ENCODE assay signal across 11 cellular contexts in genomic region chr3:187783098-187783497, GRCh38. TPM values are rescaled to one million over a fixed set of nuclear protein-coding genes. Genes with fewer than 3 reads are reported as not detected.
A peak's percentile ranks its signal among the peaks of the same experiment; 100 is the strongest.
DNase-seq lines count a peak whose midpoint lies in the region; ATAC-seq and TF ChIP-seq lines count a peak whose summit lies in the region.
"Had no signal": no experiment of that assay in that cellular context is flagged by ENCODE, and none has a peak within 500 bp of the region (broad histone marks: within the 10 kb centered on the region; RNA-seq: fewer than 3 reads in every experiment).

No MANE protein-coding gene starts in this region.

- H3K36me3 Mint-ChIP-seq in osteocyte (ENCODE audit: unreplicated experiment): no peaks in the 10 kb centered on the region
- no peaks in the 10 kb centered on the region for H3K36me3 Mint-ChIP-seq in CD8-positive, alpha-beta memory T cell

- no peak overlapping the region for H4K5ac ChIP-seq in IMR-90 (ENCODE audit: low read depth, low read length)

- no peak overlapping the region for H3K23ac ChIP-seq in IMR-90 (ENCODE audit: low read depth, low read length)

- WGBS in IMR-90 (ENCODE audit: extremely low coverage in 2 of 2, insufficient read length in 1 of 2), 2 experiments: 0% methylated on average over 1 of the region's 2 CpGs; no CpG with 5 or more reads in 1 of the 2 experiments
- WGBS in mesodermal cell (ENCODE audit: insufficient coverage in 2 of 2), 2 experiments: 64 to 83% methylated on average over 1 to 2 of the region's 2 CpGs

- ATAC-seq in IMR-90 (ENCODE audit: low read depth) (peak; percentile 98), GM21367 (IDR thresholded peaks at IDR 0.05; ENCODE audit: unreplicated experiment) (no peak)

- TF ChIP-seq RAD21 in IMR-90 (IDR thresholded peaks at IDR 0.05; ENCODE audit: low read length): no peak

- no peaks in the 10 kb centered on the region for H3K9me3 Mint-ChIP-seq in osteocyte (ENCODE audit: unreplicated experiment)
- H3K9me3 Mint-ChIP-seq in CD8-positive, alpha-beta memory T cell: no peaks in the 10 kb centered on the region
- H3K9me3 Mint-ChIP-seq: neural crest cell had no signal

- H2AK9ac ChIP-seq in IMR-90 (replicated peaks; ENCODE audit: low read depth, low read length, poor library complexity): peak overlapping the region; percentile 3

- H2AK5ac ChIP-seq in IMR-90 (ENCODE audit: low read depth, low read length): no peak overlapping the region

- TF ChIP-seq POLR2A in IMR-90 (IDR thresholded peaks at IDR 0.05; ENCODE audit: low read depth, low read length) (no peak), breast epithelium (IDR thresholded peaks at IDR 0.05) (no peak)

- H3K4me1 ChIP-seq in IMR-90 (ENCODE audit: control insufficient read depth, insufficient read depth, low read length) (peaks cover 2% of the 10 kb centered on the region; the same call in 1 of the 2 replicates), breast epithelium (no peaks in the 10 kb centered on the region), mesodermal cell (ENCODE audit: control insufficient read depth, insufficient read depth, low read length, poor library complexity, severe bottlenecking) (no peaks in the 10 kb centered on the region)
- H3K4me1 ChIP-seq in CD8-positive, alpha-beta memory T cell (ENCODE audit: insufficient read depth, low read length): peaks cover 1% of the 10 kb centered on the region

- H4K20me1 ChIP-seq in IMR-90 (ENCODE audit: insufficient read depth, low read length): no peaks in the 10 kb centered on the region; the same call in 1 of the 2 replicates

- H3K9me3 ChIP-seq in IMR-90 (ENCODE audit: control insufficient read depth, insufficient read depth, low read length) (no peaks in the 10 kb centered on the region), breast epithelium (no peaks in the 10 kb centered on the region), mesodermal cell (ENCODE audit: control insufficient read depth, low read length) (no peaks in the 10 kb centered on the region)
- no peaks in the 10 kb centered on the region for H3K9me3 ChIP-seq in CD8-positive, alpha-beta memory T cell (ENCODE audit: low read length)

- no peaks in the 10 kb centered on the region for H3K79me1 ChIP-seq in IMR-90 (ENCODE audit: low read depth in 1 of 2, low read length in 2 of 2)

- H3K36me3 ChIP-seq in IMR-90 (ENCODE audit: control insufficient read depth, insufficient read depth, low read length) (no peaks in the 10 kb centered on the region), breast epithelium (no peaks in the 10 kb centered on the region), mesodermal cell (ENCODE audit: control insufficient read depth, insufficient read depth, low read length) (no peaks in the 10 kb centered on the region)
- no peaks in the 10 kb centered on the region for H3K36me3 ChIP-seq in CD8-positive, alpha-beta memory T cell (ENCODE audit: insufficient read depth, low read length)

- CTCF ChIA-PET in IMR-90 (lab: Yijun Ruan, JAX): no interaction called here
- CTCF ChIA-PET in CD8-positive, alpha-beta memory T cell (lab: Charles Lee): no interaction called here

- no peak overlapping the region for H3K4ac ChIP-seq in IMR-90 (ENCODE audit: low read depth, low read length)

- no peak overlapping the region for H2BK20ac ChIP-seq in IMR-90 (ENCODE audit: low read depth, low read length)

- BruUV-seq in IMR-90 (replicated peaks; lab: Mats Ljungman, UMichigan): no TSS peak

- in situ Hi-C loops in IMR-90 (cut with MboI; ENCODE audit: low sequenced_read_pairs): no loop called here

- H3K4me2 ChIP-seq in IMR-90 (ENCODE audit: low read depth, low read length): no peak overlapping the region

- no peaks in the 10 kb centered on the region for H3K27me3 Mint-ChIP-seq in osteocyte (ENCODE audit: unreplicated experiment)
- no peaks in the 10 kb centered on the region for H3K27me3 Mint-ChIP-seq in CD8-positive, alpha-beta memory T cell

- H4K8ac ChIP-seq in IMR-90 (ENCODE audit: low read depth in 2 of 2, low read length in 2 of 2): no peak overlapping the region

- H2AFZ ChIP-seq in IMR-90 (replicated peaks; ENCODE audit: low read length, poor library complexity): no peak overlapping the region

- H3K4me3 ChIP-seq in AG09309 (ENCODE audit: control insufficient read depth, low read depth, low read length) (no peak overlapping the region), IMR-90 (ENCODE audit: insufficient read depth, low read depth, low read length) (no peak overlapping the region), breast epithelium (no peak overlapping the region), mesodermal cell (ENCODE audit: extremely low read depth, insufficient read depth, low read length, poor library complexity, severe bottlenecking) (no peak overlapping the region)
- no peak overlapping the region for H3K4me3 ChIP-seq in CD8-positive, alpha-beta memory T cell (ENCODE audit: low read length)

- H3K9me1 ChIP-seq in IMR-90 (ENCODE audit: insufficient read depth, low read length): no peaks in the 10 kb centered on the region

- dilution Hi-C loops in IMR-90 (cut with HindIII; ENCODE audit: low sequenced_read_pairs, unreplicated experiment): no loop called here

- POLR2A ChIA-PET in IMR-90 (lab: Charles Lee; ENCODE audit: unreplicated experiment): no interaction called here
- POLR2A ChIA-PET in CD8-positive, alpha-beta memory T cell (lab: Charles Lee): no interaction called here

- H2BK15ac ChIP-seq in IMR-90 (ENCODE audit: low read depth, low read length): no peak overlapping the region

- no peak overlapping the region for H3K4me3 Mint-ChIP-seq in osteocyte (ENCODE audit: unreplicated experiment)
- no peak overlapping the region for H3K4me3 Mint-ChIP-seq in CD8-positive, alpha-beta memory T cell
- H3K4me3 Mint-ChIP-seq: neural crest cell had no signal

- H4K91ac ChIP-seq in IMR-90 (ENCODE audit: insufficient read depth, low read depth, low read length): no peak overlapping the region

- intact Hi-C loops in IMR-90 (cut with micrococcal nuclease) (no loop called here), breast epithelium (cut with DNase I; ENCODE audit: low total_unique reads) (no loop called here)

- H3K27ac ChIP-seq in IMR-90 (ENCODE audit: insufficient read depth, low read length) (no peak overlapping the region), breast epithelium (peak overlapping the region; percentile 60 to 67), mesodermal cell (ENCODE audit: low read depth, low read length, severe bottlenecking) (peak overlapping the region; percentile 36)
- H3K27ac ChIP-seq in CD8-positive, alpha-beta memory T cell (ENCODE audit: low read depth, low read length): no peak overlapping the region

- H3K9ac ChIP-seq in IMR-90 (ENCODE audit: low read depth, low read length): no peak overlapping the region

- peak overlapping the region; percentile 6 for H2BK5ac ChIP-seq in IMR-90 (ENCODE audit: low read depth, low read length, poor library complexity, severe bottlenecking)

- H3K18ac ChIP-seq in IMR-90 (ENCODE audit: low read depth, low read length): no peak overlapping the region

- TF ChIP-seq CTCF in AG09309 (IDR thresholded peaks at IDR 0.05; ENCODE audit: control insufficient read depth, insufficient read depth, low read depth, low read length, missing control alignments) (no peak), IMR-90 (conservative IDR thresholded peaks at IDR 0.05; ENCODE audit: low read depth, low read length) (0 out of 2 replicates have a peak, but pooled peaks have one; percentile 1), breast epithelium (IDR thresholded peaks at IDR 0.05) (no peak), osteocyte (IDR thresholded peaks at IDR 0.05) (no peak)

- H3K56ac ChIP-seq in IMR-90 (ENCODE audit: extremely low read depth, insufficient read depth, low read length): no peak overlapping the region

- no peak overlapping the region for H3K14ac ChIP-seq in IMR-90 (replicated peaks; ENCODE audit: low read depth, low read length)

- no peaks in the 10 kb centered on the region for H3K4me1 Mint-ChIP-seq in osteocyte (ENCODE audit: unreplicated experiment)
- H3K4me1 Mint-ChIP-seq in CD8-positive, alpha-beta memory T cell: peaks cover 6 to 14% (median 10%) of the 10 kb centered on the region in 3 donors

- H3K27me3 ChIP-seq in IMR-90 (ENCODE audit: control insufficient read depth, insufficient read depth, low read length): peaks cover 2% of the 10 kb centered on the region
- H3K27me3 ChIP-seq in breast epithelium: no peaks in the 10 kb centered on the region
- H3K27me3 ChIP-seq in CD8-positive, alpha-beta memory T cell (ENCODE audit: insufficient read depth, low read length, poor library complexity, severe bottlenecking): no peaks in the 10 kb centered on the region

- DNase-seq in AG09309 (ENCODE audit: low read depth): peak; percentile 94
- peak; percentile 97 for DNase-seq in IMR-90
- peak; percentile 61 to 65 for DNase-seq in breast epithelium (ENCODE audit: low spot score in 2 of 2)
- DNase-seq in osteocyte (ENCODE audit: extremely low spot score, unreplicated experiment): no peak
- no peak for DNase-seq in ecto neural progenitor cell (ENCODE audit: low spot score)
- no peak for DNase-seq in CD8-positive, alpha-beta memory T cell
- DNase-seq: dermis blood vessel endothelial cell, NCI-H1105 had no signal

- no peak overlapping the region for H2BK120ac ChIP-seq in IMR-90 (ENCODE audit: low read depth, low read length)

- no peak overlapping the region for H3K27ac Mint-ChIP-seq in osteocyte (ENCODE audit: unreplicated experiment)
- peak overlapping the region in 1 of 8 donors; percentile 44 for H3K27ac Mint-ChIP-seq in CD8-positive, alpha-beta memory T cell

TF ChIP-seq in IMR-90, 13 proteins besides CTCF, POLR2A, EP300 and RAD21:
- 0 out of 2 replicates have a peak, but pooled peaks have one; percentile 6 for TF ChIP-seq SMC3 (IDR thresholded peaks at IDR 0.05; ENCODE audit: low read depth, low read length)
- peak; percentile 93 for TF ChIP-seq FOS (IDR thresholded peaks at IDR 0.05; ENCODE audit: low read depth, low read length)
- TF ChIP-seq MAZ (IDR thresholded peaks at IDR 0.05; ENCODE audit: borderline replicate concordance, low read depth, low read length): no peak
- no peak for TF ChIP-seq MAFK (IDR thresholded peaks at IDR 0.05; ENCODE audit: low read depth, low read length)
- TF ChIP-seq CEBPB (IDR thresholded peaks at IDR 0.05; ENCODE audit: low read depth, low read length): peak; percentile 54; the same call in 1 of the 2 replicates
- no peak for TF ChIP-seq NFE2L2 (IDR thresholded peaks at IDR 0.05; ENCODE audit: low read depth, low read length)
- TF ChIP-seq BHLHE40 (IDR thresholded peaks at IDR 0.05; ENCODE audit: low read depth, low read length): peak; percentile 53; the same call in 1 of the 2 replicates
TF ChIP-seq in IMR-90: peak in this region for 4.

RNA-seq across cellular contexts. Expression of gene BCL6, which starts 37.8 kb away (rescaled TPM):
- 21.4 and 22.6 TPM in 2 replicates for total RNA-seq in IMR-90 (2012; rRNA removed)
- 19.7 and 20.4 TPM in 2 replicates for polyA plus RNA-seq in IMR-90 (2012; rRNA removed)
- 10.4 and 12.0 TPM in 2 replicates for polyA plus RNA-seq in IMR-90 (2012; cell fraction: cytosol; rRNA removed)
- polyA plus RNA-seq in IMR-90 (2012; cell fraction: nucleus; rRNA removed; ENCODE audit: low replicate concordance): 66.2 and 89.5 TPM in 2 replicates
- 100 to 1,000 TPM; 281 to 346 (median 283) TPM for total RNA-seq in breast epithelium
- polyA plus RNA-seq in mesodermal cell (2013, experiment 1 of 2): 25.4 TPM
- polyA plus RNA-seq in mesodermal cell (2013, experiment 2 of 2): 18.0 TPM
- 69.3 and 84.8 TPM in 2 replicates for total RNA-seq in osteocyte
- total RNA-seq in CD8-positive, alpha-beta memory T cell: 10 to 100 TPM; 17.1 to 17.2 TPM
- 1.8 TPM for polyA plus RNA-seq in CD8-positive, alpha-beta memory T cell

Comparison
In these comparisons a context has a peak if more than half of its experiments do, and no peak if none do; other contexts are left out.
1. DNase-seq: peak in AG09309 (single experiment), IMR-90 (single experiment) and breast epithelium (2 of 2); none in osteocyte (single experiment), ecto neural progenitor cell (single experiment) and CD8-positive, alpha-beta memory T cell (0 of 5).
2. H3K27ac ChIP-seq: peak in breast epithelium (2 of 2) and mesodermal cell (single experiment); none in IMR-90 (single experiment) and CD8-positive, alpha-beta memory T cell (single experiment).